Comparison of ENCODE assay signal across 11 cellular contexts in the genomic region with DNA sequence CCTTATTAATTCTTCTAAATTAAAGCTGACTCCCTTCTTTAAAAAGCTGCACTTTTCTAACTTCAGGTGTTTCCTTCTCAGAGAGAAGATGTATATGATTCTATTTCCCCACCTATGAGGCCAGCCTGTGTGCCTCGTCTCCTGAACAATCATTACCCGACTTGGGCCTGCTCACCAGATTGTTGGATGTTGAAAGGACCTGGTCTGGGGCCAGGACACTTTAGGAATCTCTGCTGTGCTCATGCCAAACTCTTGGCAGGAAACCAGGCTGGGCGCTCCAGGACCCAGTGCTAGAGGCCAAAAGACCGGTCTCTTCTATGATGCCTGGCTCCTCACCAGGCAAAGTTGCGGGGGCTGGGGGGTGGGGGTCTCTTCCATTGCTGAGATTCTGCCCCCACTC.
DNase-seq lines count a peak whose midpoint lies in the region; ATAC-seq lines count a peak whose summit lies in the region.
"Had no signal": no experiment of that assay in that cellular context is flagged by ENCODE, and none has a peak within 500 bp of the region (broad histone marks: within the 10 kb centered on the region; RNA-seq: fewer than 3 reads in every experiment).

No MANE protein-coding gene starts in this region.

- peaks cover 24 to 28% of the 10 kb centered on the region in 2 donors for H3K27me3 Mint-ChIP-seq in effector memory CD8-positive, alpha-beta T cell

- no peaks in the 10 kb centered on the region for H3K4me1 Mint-ChIP-seq in effector memory CD8-positive, alpha-beta T cell (ENCODE audit: low read depth in 2 of 2)

- H3K36me3 Mint-ChIP-seq in effector memory CD8-positive, alpha-beta T cell (ENCODE audit: insufficient read depth) = no peaks in the 10 kb centered on the region

- no peak overlapping the region for H3K4me3 Mint-ChIP-seq in effector memory CD8-positive, alpha-beta T cell

- H3K9me3 Mint-ChIP-seq in effector memory CD8-positive, alpha-beta T cell = no peaks in the 10 kb centered on the region

- DNase-seq in AG08396 (ENCODE audit: low spot score) (peak; percentile 47), NCI-H69 (lab: John Stamatoyannopoulos, UW) (peak; percentile 52), fibroblast of the conjunctiva (ENCODE audit: low read depth) (peak; percentile 17), nucleus accumbens (lab: John Stamatoyannopoulos, UW) (peak in 53 of 56 donors; percentile 2 to 84 (median 43)), NCI-H524 treated with DMSO at 0.1 percent for 48 hours (lab: John Stamatoyannopoulos, UW) (no peak)
- DNase-seq in effector memory CD8-positive, alpha-beta T cell = no peak
- DNase-seq: activated CD8-positive, alpha-beta memory T cell treated with anti-CD3 and anti-CD28 coated beads for 24 hours; brain microvascular endothelial cell; NCI-H187 treated with DMSO at 0.1 percent for 48 hours had no signal

- ATAC-seq in effector memory CD8-positive, alpha-beta T cell (replicated peaks) = no peak
- ATAC-seq in GM19397 (IDR thresholded peaks at IDR 0.05; ENCODE audit: unreplicated experiment) = no peak
- no peak for ATAC-seq in HG03521 (IDR thresholded peaks at IDR 0.05; ENCODE audit: unreplicated experiment)

- no peak overlapping the region for H3K27ac Mint-ChIP-seq in effector memory CD8-positive, alpha-beta T cell

Comparison
In these comparisons a context has a peak if more than half of its experiments do, and no peak if none do; other contexts are left out.
1. DNase-seq: peak in AG08396 (single experiment), NCI-H69 (single experiment), fibroblast of the conjunctiva (single experiment) and nucleus accumbens (53 of 56); none in NCI-H524 treated with DMSO at 0.1 percent for 48 hours (single experiment) and effector memory CD8-positive, alpha-beta T cell (0 of 3).